ENCODE assay signal across 15 cellular contexts in genomic region chr1:192493584-192493983, GRCh38.
A peak's percentile ranks its signal among the peaks of the same experiment; 100 is the strongest.
DNase-seq lines count a peak whose midpoint lies in the region; ATAC-seq, FAIRE-seq and TF ChIP-seq lines count a peak whose summit lies in the region.
"Had no signal": no experiment of that assay in that cellular context is flagged by ENCODE, and none has a peak within 500 bp of the region (broad histone marks: within the 10 kb centered on the region; RNA-seq: fewer than 3 reads in every experiment).

No MANE protein-coding gene starts in this region.

- H3K4me3 ChIP-seq in IMR-90 (ENCODE audit: insufficient read depth, low read depth, low read length): no peak overlapping the region
- no peak overlapping the region for H3K4me3 ChIP-seq in kidney (ENCODE audit: low read length in 2 of 2)
- H3K4me3 ChIP-seq: A549 had no signal

- no TSS peak for BruUV-seq in IMR-90 (replicated peaks; lab: Mats Ljungman, UMichigan)

- H3K36me3 ChIP-seq in IMR-90 (ENCODE audit: control insufficient read depth, insufficient read depth, low read length): no peaks in the 10 kb centered on the region
- H3K36me3 ChIP-seq in kidney (ENCODE audit: control insufficient read depth in 1 of 2, insufficient read depth in 2 of 2, low read length in 2 of 2): no peaks in the 10 kb centered on the region

- H4K91ac ChIP-seq in IMR-90 (ENCODE audit: insufficient read depth, low read depth, low read length): no peak overlapping the region

- no peak overlapping the region for H3K23ac ChIP-seq in IMR-90 (ENCODE audit: low read depth, low read length)

- DNase-seq in IMR-90 (no peak), kidney (no peak), A172 (ENCODE audit: low spot score) (no peak)
- DNase-seq in activated naive CD4-positive, alpha-beta T cell treated with anti-CD3 and anti-CD28 coated beads, Interleukin-2, amount 50 U/mL, for 16 hours: no peak
- DNase-seq: AML-193; Caco-2; CD4-positive, alpha-beta T cell; GF-D8; GOT3; H9 had no signal

- H3K27me3 ChIP-seq in IMR-90 (ENCODE audit: control insufficient read depth, insufficient read depth, low read length): no peaks in the 10 kb centered on the region

- POLR2A ChIA-PET in IMR-90 (lab: Charles Lee; ENCODE audit: unreplicated experiment): no interaction called here

- no peak overlapping the region for H3K56ac ChIP-seq in IMR-90 (ENCODE audit: extremely low read depth, insufficient read depth, low read length)

- no peaks in the 10 kb centered on the region; the same call in 1 of the 2 replicates for H3K9me1 ChIP-seq in IMR-90 (ENCODE audit: insufficient read depth, low read length)

- no peak for TF ChIP-seq POLR2A in IMR-90 (IDR thresholded peaks at IDR 0.05; ENCODE audit: low read depth, low read length)

- H3K18ac ChIP-seq in IMR-90 (ENCODE audit: low read depth, low read length): no peak overlapping the region

- no peak overlapping the region for H2BK120ac ChIP-seq in IMR-90 (ENCODE audit: low read depth, low read length)

- no peaks in the 10 kb centered on the region for H4K20me1 ChIP-seq in IMR-90 (ENCODE audit: insufficient read depth, low read length)

- no peak overlapping the region for H2BK20ac ChIP-seq in IMR-90 (ENCODE audit: low read depth, low read length)

- no peak for TF ChIP-seq RAD21 in IMR-90 (IDR thresholded peaks at IDR 0.05; ENCODE audit: low read length)

- H2BK5ac ChIP-seq in IMR-90 (ENCODE audit: low read depth, low read length, poor library complexity, severe bottlenecking): no peak overlapping the region

- intact Hi-C loops in IMR-90 (cut with micrococcal nuclease) (no loop called here), kidney (cut with DNase I) (no loop called here)

- H2AFZ ChIP-seq in IMR-90 (replicated peaks; ENCODE audit: low read length, poor library complexity): no peak overlapping the region

- no peak overlapping the region for H3K14ac ChIP-seq in IMR-90 (replicated peaks; ENCODE audit: low read depth, low read length)

- WGBS in IMR-90 (ENCODE audit: extremely low coverage in 2 of 2, insufficient read length in 1 of 2), 2 experiments: no CpG with 5 or more reads among the region's 1 CpG

- no peak overlapping the region for H3K4me2 ChIP-seq in IMR-90 (ENCODE audit: low read depth, low read length)
- H3K4me2 ChIP-seq: A549 had no signal

- CTCF ChIA-PET in IMR-90 (lab: Yijun Ruan, JAX): interaction anchor here (1.2 kb wide), 1 partner anchor 99 kb away, joined by 3 read pairs; no protein-coding TSS in a partner anchor

- 0 out of 2 replicates have a peak, but pooled peaks cover 2% of the 10 kb centered on the region for H3K4me1 ChIP-seq in IMR-90 (ENCODE audit: control insufficient read depth, insufficient read depth, low read length)
- H3K4me1 ChIP-seq in kidney (ENCODE audit: control insufficient read depth in 1 of 2, insufficient read depth in 1 of 2, low read depth in 1 of 2, low read length in 2 of 2): no peaks in the 10 kb centered on the region
- H3K4me1 ChIP-seq: Caco-2 had no signal

- H2BK15ac ChIP-seq in IMR-90 (ENCODE audit: low read depth, low read length): no peak overlapping the region

- ATAC-seq in IMR-90 (ENCODE audit: low read depth) (no peak), GM21825 (IDR thresholded peaks at IDR 0.05; ENCODE audit: unreplicated experiment) (no peak)
- ATAC-seq: A549 had no signal

- no peak overlapping the region for H2AK9ac ChIP-seq in IMR-90 (replicated peaks; ENCODE audit: low read depth, low read length, poor library complexity)

- no peaks in the 10 kb centered on the region for H3K9me3 ChIP-seq in IMR-90 (ENCODE audit: control insufficient read depth, insufficient read depth, low read length)
- H3K9me3 ChIP-seq in kidney (ENCODE audit: control insufficient read depth in 1 of 2, low read length in 2 of 2): no peaks in the 10 kb centered on the region
- H3K9me3 ChIP-seq: A549, Caco-2 had no signal

- H3K4ac ChIP-seq in IMR-90 (ENCODE audit: low read depth, low read length): no peak overlapping the region

- H2AK5ac ChIP-seq in IMR-90 (ENCODE audit: low read depth, low read length): no peak overlapping the region

- H3K9ac ChIP-seq in IMR-90 (ENCODE audit: low read depth, low read length) (no peak overlapping the region), kidney (ENCODE audit: low read length in 2 of 2) (no peak overlapping the region)

- H4K8ac ChIP-seq in IMR-90 (ENCODE audit: low read depth in 2 of 2, low read length in 2 of 2): no peak overlapping the region

- FAIRE-seq in colon (lab: Jason Lieb, UNC) (peak; percentile 70), kidney (lab: Jason Lieb, UNC) (peak; percentile 41)
- FAIRE-seq: A549 had no signal

- in situ Hi-C loops in IMR-90 (cut with MboI; ENCODE audit: low sequenced_read_pairs): no loop called here

- no peak overlapping the region for H4K5ac ChIP-seq in IMR-90 (ENCODE audit: low read depth, low read length)

- H3K79me1 ChIP-seq in IMR-90 (ENCODE audit: low read depth in 1 of 2, low read length in 2 of 2): no peaks in the 10 kb centered on the region

- no peak for TF ChIP-seq CTCF in 22Rv1 (IDR thresholded peaks at IDR 0.05)
- no peak for TF ChIP-seq CTCF in IMR-90 (conservative IDR thresholded peaks at IDR 0.05; ENCODE audit: low read depth, low read length)
- TF ChIP-seq CTCF in kidney (IDR thresholded peaks at IDR 0.05; ENCODE audit: borderline replicate concordance, extremely low read depth, insufficient read depth): no peak

- dilution Hi-C loops in IMR-90 (cut with HindIII; ENCODE audit: low sequenced_read_pairs, unreplicated experiment): loop anchor here (25.0 kb wide), 1 partner anchor 519 kb away; no protein-coding TSS in a partner anchor

- H3K27ac ChIP-seq in 22Rv1 (peak overlapping the region; percentile 65), IMR-90 (ENCODE audit: insufficient read depth, low read length) (no peak overlapping the region), kidney (ENCODE audit: low read depth in 2 of 2, low read length in 2 of 2) (no peak overlapping the region)
- H3K27ac ChIP-seq: A549, C4-2B had no signal

TF ChIP-seq in IMR-90, 13 proteins besides CTCF, POLR2A, EP300 and RAD21:
- TF ChIP-seq MAFK (IDR thresholded peaks at IDR 0.05; ENCODE audit: low read depth, low read length) (peak; percentile 44), CHD1 (IDR thresholded peaks at IDR 0.05; ENCODE audit: low read depth, low read length) (no peak)
